ENCODE assay signal across 17 cellular contexts in the genomic region with DNA sequence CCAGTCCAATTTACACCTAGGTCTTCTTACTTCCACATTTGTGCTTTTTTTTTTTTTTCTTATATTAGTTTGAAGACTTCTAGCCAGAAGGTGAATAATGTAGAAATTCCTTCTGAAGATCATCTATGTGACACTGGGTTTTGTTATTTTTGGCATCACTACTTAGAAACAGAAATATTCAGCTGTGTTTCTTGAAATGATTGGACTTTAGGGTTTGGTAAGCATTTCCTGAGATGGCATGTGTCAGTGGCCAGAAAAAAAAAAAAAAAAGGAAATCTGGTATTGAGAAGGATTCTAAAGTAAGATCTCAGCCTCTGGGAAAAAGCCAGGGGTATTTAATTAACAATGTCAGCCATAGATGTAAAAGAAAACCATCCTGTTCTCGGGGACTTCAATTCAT. TPM values are rescaled to one million over a fixed set of nuclear protein-coding genes. Genes with fewer than 3 reads are reported as not detected.
A peak's percentile ranks its signal among the peaks of the same experiment; 100 is the strongest.
DNase-seq lines count a peak whose midpoint lies in the region; ATAC-seq lines count a peak whose summit lies in the region.
"Had no signal": no experiment of that assay in that cellular context is flagged by ENCODE, and none has a peak within 500 bp of the region (broad histone marks: within the 10 kb centered on the region; RNA-seq: fewer than 3 reads in every experiment).

No MANE protein-coding gene starts in this region.

- no peaks in the 10 kb centered on the region for H3K9me3 ChIP-seq in CD4-positive, CD25-positive, alpha-beta regulatory T cell (ENCODE audit: control insufficient read depth in 2 of 2, low read length in 2 of 2)
- no peaks in the 10 kb centered on the region for H3K9me3 ChIP-seq in adipocyte (ENCODE audit: control insufficient read depth, low read length)
- H3K9me3 ChIP-seq: heart left ventricle, SJSA1, stomach, uterus had no signal

- no peaks in the 10 kb centered on the region for H3K27me3 Mint-ChIP-seq in CD4-positive, CD25-positive, alpha-beta regulatory T cell

- no peak overlapping the region for H3K4me3 ChIP-seq in CD4-positive, CD25-positive, alpha-beta regulatory T cell (ENCODE audit: low read depth, low read length)
- no peak overlapping the region for H3K4me3 ChIP-seq in adipocyte (ENCODE audit: low read length)
- H3K4me3 ChIP-seq: heart left ventricle, SJSA1, stomach, uterus had no signal

- H3K9me3 Mint-ChIP-seq in CD4-positive, CD25-positive, alpha-beta regulatory T cell, result no peaks in the 10 kb centered on the region
- H3K9me3 Mint-ChIP-seq: CD8-positive, alpha-beta T cell; mesothelial cell of epicardium had no signal

- peaks cover 5% of the 10 kb centered on the region for H3K36me3 ChIP-seq in CD4-positive, CD25-positive, alpha-beta regulatory T cell (ENCODE audit: control insufficient read depth, insufficient read depth, low read length)
- peaks cover 25% of the 10 kb centered on the region for H3K36me3 ChIP-seq in adipocyte (ENCODE audit: control insufficient read depth, insufficient read depth, low read length, severe bottlenecking)
- H3K36me3 ChIP-seq: SJSA1, uterus had no signal

- no peak for ATAC-seq in CD4-positive, CD25-positive, alpha-beta regulatory T cell (ENCODE audit: low read depth in 2 of 2)
- ATAC-seq in GM21786 (IDR thresholded peaks at IDR 0.05; ENCODE audit: unreplicated experiment) (no peak), HG03432 (IDR thresholded peaks at IDR 0.05; ENCODE audit: unreplicated experiment) (no peak)
- ATAC-seq: CD8-positive, alpha-beta T cell; heart left ventricle had no signal

- H3K27ac ChIP-seq in CD4-positive, CD25-positive, alpha-beta regulatory T cell (ENCODE audit: insufficient read depth, low read length, poor library complexity, severe bottlenecking), result no peak overlapping the region
- H3K27ac ChIP-seq: HL-60, SJSA1, stomach, uterus had no signal

- DNase-seq in CD4-positive, CD25-positive, alpha-beta regulatory T cell, result no peak
- peak; percentile 45 for DNase-seq in HCEC 1CT
- peak; percentile 47 for DNase-seq in adipocyte (ENCODE audit: low read depth)
- DNase-seq in kidney tubule cell (ENCODE audit: low spot score), result peak; percentile 36
- no peak for DNase-seq in SK-N-DZ (ENCODE audit: low spot score)
- DNase-seq: CD8-positive, alpha-beta T cell; cerebellar nuclear complex; heart left ventricle; NCI-H1694; NCI-H446; stomach; uterus had no signal

- no peaks in the 10 kb centered on the region for H3K27me3 ChIP-seq in CD4-positive, CD25-positive, alpha-beta regulatory T cell (ENCODE audit: control insufficient read depth, insufficient read depth, low read length)
- no peaks in the 10 kb centered on the region for H3K27me3 ChIP-seq in adipocyte (replicated peaks; ENCODE audit: control insufficient read depth, insufficient read depth, low read length)
- H3K27me3 ChIP-seq: heart left ventricle, SJSA1, stomach, uterus had no signal

- H3K4me1 Mint-ChIP-seq in CD4-positive, CD25-positive, alpha-beta regulatory T cell, result peaks cover 46 to 58% (median 51%) of the 10 kb centered on the region in 4 donors

- H3K4me3 Mint-ChIP-seq in CD4-positive, CD25-positive, alpha-beta regulatory T cell, result peak overlapping the region in 1 of 4 donors; percentile 18
- H3K4me3 Mint-ChIP-seq: CD8-positive, alpha-beta T cell; mesothelial cell of epicardium had no signal

- peaks cover 15% of the 10 kb centered on the region for H3K4me1 ChIP-seq in CD4-positive, CD25-positive, alpha-beta regulatory T cell (ENCODE audit: control insufficient read depth, insufficient read depth, low read length, poor library complexity, severe bottlenecking)
- H3K4me1 ChIP-seq in adipocyte (ENCODE audit: control insufficient read depth, insufficient read depth, low read length), result peaks cover 21% of the 10 kb centered on the region
- H3K4me1 ChIP-seq: uterus had no signal

- peak overlapping the region in 2 of 3 donors; percentile 16 to 27 for H3K27ac Mint-ChIP-seq in CD4-positive, CD25-positive, alpha-beta regulatory T cell
- H3K27ac Mint-ChIP-seq: CD8-positive, alpha-beta T cell; mesothelial cell of epicardium had no signal

- no peak overlapping the region for H3K9ac ChIP-seq in adipocyte (ENCODE audit: low read length)

- H3K36me3 Mint-ChIP-seq in CD4-positive, CD25-positive, alpha-beta regulatory T cell, result peaks cover 25% of the 10 kb centered on the region

RNA-seq across cellular contexts. Expression of gene LRRC8C, which starts 43.4 kb away (rescaled TPM):
- total RNA-seq in CD4-positive, CD25-positive, alpha-beta regulatory T cell, result 70.4 TPM
- 10 to 100 TPM; 22.8 to 27.2 (median 24.9) TPM for polyA plus RNA-seq in CD4-positive, CD25-positive, alpha-beta regulatory T cell
- polyA plus RNA-seq in SK-N-DZ (2014; cell fraction: cytosol; rRNA removed), result 2.6 and 3.1 TPM in 2 replicates
- polyA plus RNA-seq in SK-N-DZ (2014; cell fraction: nucleus; rRNA removed), result 1.1 and 1.6 TPM in 2 replicates

Comparison
In these comparisons a context has a peak if more than half of its experiments do, and no peak if none do; other contexts are left out.
1. DNase-seq: peak in HCEC 1CT (single experiment), adipocyte (single experiment) and kidney tubule cell (single experiment); none in CD4-positive, CD25-positive, alpha-beta regulatory T cell (0 of 3) and SK-N-DZ (single experiment).